1 cellular context compared by ENCODE assay signal in the genomic region with DNA sequence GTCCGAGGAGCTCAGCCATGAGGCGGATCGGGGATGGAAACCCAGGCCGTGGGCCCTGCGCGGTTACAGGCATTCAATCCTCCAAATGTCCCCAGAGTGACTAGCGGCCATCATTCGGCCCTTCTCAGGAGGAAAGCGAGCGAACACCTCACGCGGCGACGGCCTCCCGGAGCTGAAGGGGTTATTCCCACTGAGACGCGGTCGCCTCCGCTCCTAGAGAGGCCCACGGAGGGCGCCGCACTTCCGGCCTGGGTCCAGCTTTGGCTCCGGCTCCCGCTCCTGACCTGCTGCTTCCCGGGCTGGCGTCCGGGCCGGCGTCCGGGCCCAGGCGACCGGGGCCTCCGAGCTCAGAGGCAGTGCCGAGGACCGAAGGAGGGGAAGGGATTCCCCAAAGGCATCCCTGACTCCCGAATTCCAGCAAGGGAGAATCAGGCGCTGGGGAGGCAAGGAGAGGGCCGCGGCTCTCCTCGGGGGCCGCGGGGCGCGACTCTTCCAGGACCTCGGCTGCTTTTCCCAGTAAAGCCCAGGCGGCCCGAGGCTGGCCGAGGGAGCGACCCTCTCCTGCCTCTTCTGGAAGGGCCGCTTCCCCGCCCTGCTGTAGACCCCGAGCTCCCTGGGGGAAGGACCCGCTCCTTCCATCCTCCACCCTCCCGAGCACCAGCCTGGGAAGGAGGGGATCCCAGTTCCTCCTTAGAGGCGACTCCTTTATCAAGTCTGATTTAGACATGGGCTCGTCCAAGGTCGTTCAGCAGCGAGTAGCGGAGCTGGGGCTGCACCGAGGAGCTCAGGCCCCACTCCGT.
A peak's percentile ranks its signal among the peaks of the same experiment; 100 is the strongest.
TF ChIP-seq lines count a peak whose summit lies in the region.

No MANE protein-coding gene starts in this region.

TF ChIP-seq in HepG2, 621 proteins besides CTCF, POLR2A, EP300 and RAD21 (continued from another document and continues in another):
- peak; percentile 95 for TF ChIP-seq SALL1 (CRISPR knock-in tag; IDR thresholded peaks at IDR 0.05)
- TF ChIP-seq, protein P1, sequence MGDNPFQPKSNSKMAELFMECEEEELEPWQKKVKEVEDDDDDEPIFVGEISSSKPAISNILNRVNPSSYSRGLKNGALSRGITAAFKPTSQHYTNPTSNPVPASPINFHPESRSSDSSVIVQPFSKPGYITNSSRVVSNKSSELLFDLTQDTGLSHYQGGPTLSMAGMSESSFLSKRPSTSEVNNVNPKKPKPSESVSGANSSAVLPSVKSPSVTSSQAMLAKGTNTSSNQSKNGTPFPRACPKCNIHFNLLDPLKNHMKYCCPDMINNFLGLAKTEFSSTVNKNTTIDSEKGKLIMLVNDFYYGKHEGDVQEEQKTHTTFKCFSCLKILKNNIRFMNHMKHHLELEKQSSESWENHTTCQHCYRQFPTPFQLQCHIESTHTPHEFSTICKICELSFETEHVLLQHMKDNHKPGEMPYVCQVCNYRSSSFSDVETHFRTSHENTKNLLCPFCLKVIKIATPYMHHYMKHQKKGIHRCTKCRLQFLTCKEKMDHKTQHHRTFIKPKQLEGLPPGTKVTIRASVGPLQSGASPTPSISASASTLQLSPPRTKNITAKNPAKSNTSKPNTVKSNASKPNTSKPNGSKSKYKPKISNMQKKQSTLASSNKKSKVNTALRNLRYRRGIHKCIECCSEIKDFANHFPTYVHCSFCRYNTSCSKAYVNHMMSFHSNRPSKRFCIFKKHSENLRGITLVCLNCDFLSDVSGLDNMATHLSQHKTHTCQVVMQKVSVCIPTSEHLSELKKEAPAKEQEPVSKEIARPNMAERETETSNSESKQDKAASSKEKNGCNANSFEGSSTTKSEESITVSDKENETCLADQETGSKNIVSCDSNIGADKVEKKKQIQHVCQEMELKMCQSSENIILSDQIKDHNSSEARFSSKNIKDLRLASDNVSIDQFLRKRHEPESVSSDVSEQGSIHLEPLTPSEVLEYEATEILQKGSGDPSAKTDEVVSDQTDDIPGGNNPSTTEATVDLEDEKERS (CRISPR knock-in tag; IDR thresholded peaks at IDR 0.05) = no peak; the same call in 1 of the 2 replicates
- TF ChIP-seq ZNF17 (CRISPR knock-in tag; IDR thresholded peaks at IDR 0.05) = 0 out of 2 replicates have a peak, but pooled peaks have one; percentile 15
- TF ChIP-seq HNF1B (CRISPR knock-in tag; IDR thresholded peaks at IDR 0.05) = peak; percentile 58; the same call in 1 of the 2 replicates
- no peak for TF ChIP-seq NFIC (IDR thresholded peaks at IDR 0.05; ENCODE audit: low read length)
- TF ChIP-seq ZBTB26 (CRISPR knock-in tag; IDR thresholded peaks at IDR 0.05; ENCODE audit: borderline replicate concordance) = peak; percentile 71
- TF ChIP-seq ZNF331 (CRISPR knock-in tag; IDR thresholded peaks at IDR 0.05) = peak; percentile 94
- TF ChIP-seq NCOA1 (CRISPR knock-in tag; IDR thresholded peaks at IDR 0.05) = peak; percentile 86; the same call in 1 of the 2 replicates
- TF ChIP-seq, protein P2, sequence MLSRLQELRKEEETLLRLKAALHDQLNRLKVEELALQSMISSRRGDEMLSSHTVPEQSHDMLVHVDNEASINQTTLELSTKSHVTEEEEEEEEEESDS (CRISPR knock-in tag; IDR thresholded peaks at IDR 0.05; ENCODE audit: borderline replicate concordance) = no peak; the same call in 1 of the 2 replicates
- peak; percentile 90; the same call in 1 of the 2 replicates for TF ChIP-seq TARDBP (CRISPR knock-in tag; IDR thresholded peaks at IDR 0.05)
- TF ChIP-seq ZFP90 (CRISPR knock-in tag; IDR thresholded peaks at IDR 0.05; ENCODE audit: borderline replicate concordance) = peak; percentile 99
- no peak for TF ChIP-seq ONECUT2 (CRISPR knock-in tag; IDR thresholded peaks at IDR 0.05)
- peak; percentile 96; the same call in 1 of the 2 replicates for TF ChIP-seq ETV6 (CRISPR knock-in tag; conservative IDR thresholded peaks at IDR 0.05)
- TF ChIP-seq, protein P3, sequence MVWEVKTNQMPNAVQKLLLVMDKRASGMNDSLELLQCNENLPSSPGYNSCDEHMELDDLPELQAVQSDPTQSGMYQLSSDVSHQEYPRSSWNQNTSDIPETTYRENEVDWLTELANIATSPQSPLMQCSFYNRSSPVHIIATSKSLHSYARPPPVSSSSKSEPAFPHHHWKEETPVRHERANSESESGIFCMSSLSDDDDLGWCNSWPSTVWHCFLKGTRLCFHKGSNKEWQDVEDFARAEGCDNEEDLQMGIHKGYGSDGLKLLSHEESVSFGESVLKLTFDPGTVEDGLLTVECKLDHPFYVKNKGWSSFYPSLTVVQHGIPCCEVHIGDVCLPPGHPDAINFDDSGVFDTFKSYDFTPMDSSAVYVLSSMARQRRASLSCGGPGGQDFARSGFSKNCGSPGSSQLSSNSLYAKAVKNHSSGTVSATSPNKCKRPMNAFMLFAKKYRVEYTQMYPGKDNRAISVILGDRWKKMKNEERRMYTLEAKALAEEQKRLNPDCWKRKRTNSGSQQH (CRISPR knock-in tag; IDR thresholded peaks at IDR 0.05; ENCODE audit: low read depth) = peak; percentile 92
- peak; percentile 98 for TF ChIP-seq ELF3 (CRISPR knock-in tag; IDR thresholded peaks at IDR 0.05)
- TF ChIP-seq ZNF34 (CRISPR knock-in tag; IDR thresholded peaks at IDR 0.05; ENCODE audit: borderline replicate concordance) = peak; percentile 63; the same call in 1 of the 2 replicates
- peak; percentile 97 for TF ChIP-seq SAP130 (CRISPR knock-in tag; IDR thresholded peaks at IDR 0.05; ENCODE audit: low read depth)
- peak; percentile 78 for TF ChIP-seq ZNF263 (CRISPR knock-in tag; IDR thresholded peaks at IDR 0.05)
- peak; percentile 96 for TF ChIP-seq DMAP1 (CRISPR knock-in tag; IDR thresholded peaks at IDR 0.05)
- TF ChIP-seq TMF1 (CRISPR knock-in tag; IDR thresholded peaks at IDR 0.05; ENCODE audit: low read depth) = peak; percentile 91; the same call in 1 of the 2 replicates
- no peak for TF ChIP-seq CBX2 (IDR thresholded peaks at IDR 0.05; ENCODE audit: low read depth, low read length)
- no peak; the same call in 1 of the 2 replicates for TF ChIP-seq CBX2 (CRISPR knock-in tag; IDR thresholded peaks at IDR 0.05; ENCODE audit: low read depth)
- peak; percentile 95 for TF ChIP-seq ZNF619 (CRISPR knock-in tag; IDR thresholded peaks at IDR 0.05)
- TF ChIP-seq HNF4A (CRISPR knock-in tag; IDR thresholded peaks at IDR 0.05) = peak; percentile 80
- peak; percentile 86 for TF ChIP-seq TFDP2 (CRISPR knock-in tag; IDR thresholded peaks at IDR 0.05)
- no peak for TF ChIP-seq SNRNP70 (IDR thresholded peaks at IDR 0.05; ENCODE audit: low read depth, low read length)
- no peak for TF ChIP-seq FOXK2 (IDR thresholded peaks at IDR 0.05)
- no peak; the same call in 1 of the 2 replicates for TF ChIP-seq ZNF710 (CRISPR knock-in tag; IDR thresholded peaks at IDR 0.05; ENCODE audit: borderline replicate concordance)
- TF ChIP-seq ZBTB42 (CRISPR knock-in tag; IDR thresholded peaks at IDR 0.05) = peak; percentile 88; the same call in 1 of the 2 replicates
- TF ChIP-seq TCF12 (IDR thresholded peaks at IDR 0.05) = no peak
- peak; percentile 68; the same call in 1 of the 2 replicates for TF ChIP-seq TCF12 (CRISPR knock-in tag; IDR thresholded peaks at IDR 0.05)
- peak; percentile 41; the same call in 1 of the 2 replicates for TF ChIP-seq ZNF879 (CRISPR knock-in tag; IDR thresholded peaks at IDR 0.05)
- TF ChIP-seq ZMAT3 (CRISPR knock-in tag; conservative IDR thresholded peaks at IDR 0.05) = peak; percentile 90; the same call in 1 of the 2 replicates
- TF ChIP-seq MIER2 (CRISPR knock-in tag; IDR thresholded peaks at IDR 0.05) = peak; percentile 80; the same call in 1 of the 2 replicates
- TF ChIP-seq LCORL (IDR thresholded peaks at IDR 0.05) = 0 out of 2 replicates have a peak, but pooled peaks have one; percentile 57
- TF ChIP-seq LCORL (CRISPR knock-in tag; IDR thresholded peaks at IDR 0.05) = peak; percentile 93
- no peak for TF ChIP-seq USF2 (IDR thresholded peaks at IDR 0.05; ENCODE audit: low read depth, low read length)
- peak; percentile 41; the same call in 1 of the 2 replicates for TF ChIP-seq USF2 (CRISPR knock-in tag; IDR thresholded peaks at IDR 0.05; ENCODE audit: borderline replicate concordance)
- TF ChIP-seq, protein P4, sequence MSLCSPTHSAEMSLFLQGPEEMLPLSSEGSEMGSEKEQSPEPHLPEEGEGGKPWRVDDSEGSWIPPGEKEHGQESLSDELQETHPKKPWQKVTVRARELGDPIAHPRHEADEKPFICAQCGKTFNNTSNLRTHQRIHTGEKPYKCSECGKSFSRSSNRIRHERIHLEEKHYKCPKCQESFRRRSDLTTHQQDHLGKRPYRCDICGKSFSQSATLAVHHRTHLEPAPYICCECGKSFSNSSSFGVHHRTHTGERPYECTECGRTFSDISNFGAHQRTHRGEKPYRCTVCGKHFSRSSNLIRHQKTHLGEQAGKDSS (CRISPR knock-in tag; IDR thresholded peaks at IDR 0.05; ENCODE audit: borderline replicate concordance, low read depth) = peak; percentile 93
- peak; percentile 98 for TF ChIP-seq ZFX (CRISPR knock-in tag; IDR thresholded peaks at IDR 0.05; ENCODE audit: low read depth)
- peak; percentile 54; the same call in 1 of the 2 replicates for TF ChIP-seq MXD1 (CRISPR knock-in tag; IDR thresholded peaks at IDR 0.05)
- peak; percentile 98 for TF ChIP-seq ZNF556 (CRISPR knock-in tag; IDR thresholded peaks at IDR 0.05; ENCODE audit: borderline replicate concordance)
- peak; percentile 51 for TF ChIP-seq ZNF160 (CRISPR knock-in tag; IDR thresholded peaks at IDR 0.05)
- peak; percentile 84; the same call in 1 of the 2 replicates for TF ChIP-seq SAFB2 (CRISPR knock-in tag; IDR thresholded peaks at IDR 0.05; ENCODE audit: borderline replicate concordance, low read depth)
- no peak; the same call in 1 of the 2 replicates for TF ChIP-seq ZNF431 (CRISPR knock-in tag; IDR thresholded peaks at IDR 0.05; ENCODE audit: borderline replicate concordance, low read depth)
- no peak; the same call in 1 of the 2 replicates for TF ChIP-seq TRIM24 (CRISPR knock-in tag; IDR thresholded peaks at IDR 0.05)
- 0 out of 2 replicates have a peak, but pooled peaks have one; percentile 16 for TF ChIP-seq HOXA9 (CRISPR knock-in tag; IDR thresholded peaks at IDR 0.05; ENCODE audit: borderline replicate concordance)
- TF ChIP-seq ZNF33A (CRISPR knock-in tag; IDR thresholded peaks at IDR 0.05; ENCODE audit: borderline replicate concordance) = no peak; the same call in 1 of the 2 replicates
- 0 out of 2 replicates have a peak, but pooled peaks have one; percentile 26 for TF ChIP-seq NR3C1 (CRISPR knock-in tag; IDR thresholded peaks at IDR 0.05)
- TF ChIP-seq HNRNPUL1 (IDR thresholded peaks at IDR 0.05; ENCODE audit: low read depth, low read length) = no peak
